10 cellular contexts compared by ENCODE assay signal in genomic region chr1:59967141-59967697, GRCh38. TPM values are rescaled to one million over a fixed set of nuclear protein-coding genes. Genes with fewer than 3 reads are reported as not detected.
DNase-seq lines count a peak whose midpoint lies in the region; TF ChIP-seq lines count a peak whose summit lies in the region.
"Had no signal": no experiment of that assay in that cellular context is flagged by ENCODE, and none has a peak within 500 bp of the region (broad histone marks: within the 10 kb centered on the region; RNA-seq: fewer than 3 reads in every experiment).

No MANE protein-coding gene starts in this region.

- no peak overlapping the region for H3K14ac ChIP-seq in neuronal stem cell (ENCODE audit: low read length)

- peak; percentile 64 for DNase-seq in ELF-1 (ENCODE audit: low read depth, low spot score)
- peak; percentile 70 for DNase-seq in NCI-H510A treated with DMSO at 0.1 percent for 48 hours (lab: John Stamatoyannopoulos, UW)
- DNase-seq in erythroblast (lab: John Stamatoyannopoulos, UW): peak; percentile 63 to 87
- peak; percentile 30 for DNase-seq in non-pigmented ciliary epithelial cell (ENCODE audit: low read depth)
- DNase-seq in HuH-7 (ENCODE audit: low spot score): no peak
- DNase-seq in HPDE6-E6E7 (ENCODE audit: extremely low spot score): no peak
- no peak for DNase-seq in activated CD4-positive, alpha-beta T cell treated with anti-CD3 and anti-CD28 coated beads, Interleukin-2, amount 50 U/mL, for 4 hours
- DNase-seq in neuronal stem cell (ENCODE audit: low spot score): no peak
- DNase-seq: activated CD8-positive, alpha-beta memory T cell treated with anti-CD3 and anti-CD28 coated beads, Interleukin-2, amount 50 U/mL, for 4 hours; NCI-H524 treated with DMSO at 0.1 percent for 48 hours had no signal

- no peak overlapping the region for H4K8ac ChIP-seq in neuronal stem cell (ENCODE audit: low read depth, low read length)

- H3K4me2 ChIP-seq in neuronal stem cell (ENCODE audit: insufficient read depth, low read length, poor library complexity, severe bottlenecking): no peak overlapping the region

- H3K4ac ChIP-seq in neuronal stem cell (ENCODE audit: low read length): no peak overlapping the region

- H3K27ac ChIP-seq in neuronal stem cell (replicated peaks; ENCODE audit: low read length): no peak overlapping the region

- H3K4me1 ChIP-seq in neuronal stem cell (ENCODE audit: control insufficient read depth in 2 of 2, insufficient read depth in 1 of 2, low read depth in 1 of 2, low read length in 2 of 2): no peaks in the 10 kb centered on the region

- no peak overlapping the region for H2AFZ ChIP-seq in neuronal stem cell (ENCODE audit: low read length)

- no peaks in the 10 kb centered on the region for H3K9me3 ChIP-seq in neuronal stem cell (replicated peaks in 1 of 2; ENCODE audit: control insufficient read depth in 2 of 2, insufficient read depth in 1 of 2, low read depth in 1 of 2, low read length in 2 of 2)

- no peak overlapping the region for H4K91ac ChIP-seq in neuronal stem cell (ENCODE audit: low read depth, low read length, poor library complexity)

- no peak overlapping the region for H2BK15ac ChIP-seq in neuronal stem cell (ENCODE audit: low read length)

- no peak overlapping the region for H3K23ac ChIP-seq in neuronal stem cell (ENCODE audit: low read depth, low read length, poor library complexity)

- H3K18ac ChIP-seq in neuronal stem cell (ENCODE audit: low read length): no peak overlapping the region

- H3K79me1 ChIP-seq in neuronal stem cell (ENCODE audit: low read depth, low read length): no peaks in the 10 kb centered on the region

- no peak overlapping the region for H2BK12ac ChIP-seq in neuronal stem cell (ENCODE audit: low read length)

- no peak overlapping the region for H2BK120ac ChIP-seq in neuronal stem cell (ENCODE audit: low read depth, low read length)

- H3K9ac ChIP-seq in neuronal stem cell (ENCODE audit: low read depth, low read length, poor library complexity): no peak overlapping the region

- no peak overlapping the region for H3K4me3 ChIP-seq in neuronal stem cell (ENCODE audit: low read length in 2 of 2)

- H2BK5ac ChIP-seq in neuronal stem cell (ENCODE audit: low read length): no peak overlapping the region

- no peak for TF ChIP-seq POLR2A in erythroblast (IDR thresholded peaks at IDR 0.05; ENCODE audit: low read length)

- no CpG with 5 or more reads among the region's 6 CpGs for WGBS in neuronal stem cell (ENCODE audit: extremely low coverage in 2 of 2, insufficient read length in 2 of 2, insufficient replicate concordance in 1 of 2), 2 donors

- H3K36me3 ChIP-seq in neuronal stem cell (replicated peaks in 1 of 2; ENCODE audit: control insufficient read depth in 2 of 2, insufficient read depth in 2 of 2, low read length in 2 of 2): no peaks in the 10 kb centered on the region

- no peak overlapping the region for H2AK5ac ChIP-seq in neuronal stem cell (ENCODE audit: low read depth, low read length)

- peaks cover 0 to 5% (median 0%) of the 10 kb centered on the region in 3 experiments for H3K27me3 ChIP-seq in neuronal stem cell (ENCODE audit: control insufficient read depth in 3 of 3, insufficient read depth in 3 of 3, low read depth in 1 of 3, low read length in 3 of 3)

RNA-seq across cellular contexts. Expression of gene CYP2J2, which starts 40.6 kb away (rescaled TPM):
- 0.25 TPM for polyA plus RNA-seq in neuronal stem cell (2013, experiment 1 of 2)
- polyA plus RNA-seq in neuronal stem cell (2013, experiment 2 of 2): 0.30 TPM

Comparison
In these comparisons a context has a peak if more than half of its experiments do, and no peak if none do; other contexts are left out.
1. DNase-seq: peak in ELF-1 (single experiment), NCI-H510A treated with DMSO at 0.1 percent for 48 hours (single experiment), erythroblast (2 of 2) and non-pigmented ciliary epithelial cell (single experiment); none in HuH-7 (single experiment), HPDE6-E6E7 (single experiment), activated CD4-positive, alpha-beta T cell treated with anti-CD3 and anti-CD28 coated beads, Interleukin-2, amount 50 U/mL, for 4 hours (0 of 2) and neuronal stem cell (single experiment).